ENCODE assay signal across 2 cellular contexts in genomic region chr13:81080911-81081454, GRCh38.
TF ChIP-seq lines count a peak whose summit lies in the region.

No MANE protein-coding gene starts in this region.

TF ChIP-seq in SK-N-SH treated with all-trans-retinoic acid at 6 μM for 48 hours, 23 proteins besides CTCF, POLR2A, EP300 and RAD21 (continued from another document):
- TF ChIP-seq ZNF70 (CRISPR knock-in tag; IDR thresholded peaks at IDR 0.05) = no peak
- TF ChIP-seq, protein P1, sequence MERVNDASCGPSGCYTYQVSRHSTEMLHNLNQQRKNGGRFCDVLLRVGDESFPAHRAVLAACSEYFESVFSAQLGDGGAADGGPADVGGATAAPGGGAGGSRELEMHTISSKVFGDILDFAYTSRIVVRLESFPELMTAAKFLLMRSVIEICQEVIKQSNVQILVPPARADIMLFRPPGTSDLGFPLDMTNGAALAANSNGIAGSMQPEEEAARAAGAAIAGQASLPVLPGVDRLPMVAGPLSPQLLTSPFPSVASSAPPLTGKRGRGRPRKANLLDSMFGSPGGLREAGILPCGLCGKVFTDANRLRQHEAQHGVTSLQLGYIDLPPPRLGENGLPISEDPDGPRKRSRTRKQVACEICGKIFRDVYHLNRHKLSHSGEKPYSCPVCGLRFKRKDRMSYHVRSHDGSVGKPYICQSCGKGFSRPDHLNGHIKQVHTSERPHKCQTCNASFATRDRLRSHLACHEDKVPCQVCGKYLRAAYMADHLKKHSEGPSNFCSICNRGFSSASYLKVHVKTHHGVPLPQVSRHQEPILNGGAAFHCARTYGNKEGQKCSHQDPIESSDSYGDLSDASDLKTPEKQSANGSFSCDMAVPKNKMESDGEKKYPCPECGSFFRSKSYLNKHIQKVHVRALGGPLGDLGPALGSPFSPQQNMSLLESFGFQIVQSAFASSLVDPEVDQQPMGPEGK (CRISPR knock-in tag; IDR thresholded peaks at IDR 0.05; ENCODE audit: borderline replicate concordance) = peak; percentile 88
- TF ChIP-seq RARB (CRISPR knock-in tag; IDR thresholded peaks at IDR 0.05) = no peak
- peak; percentile 35; the same call in 1 of the 2 replicates for TF ChIP-seq TCF4 (CRISPR knock-in tag; IDR thresholded peaks at IDR 0.05; ENCODE audit: borderline replicate concordance)
- TF ChIP-seq TSHZ2 (CRISPR knock-in tag; IDR thresholded peaks at IDR 0.05) = no peak
- TF ChIP-seq GLIS3 (CRISPR knock-in tag; IDR thresholded peaks at IDR 0.05) = no peak
- TF ChIP-seq ZNF8 (CRISPR knock-in tag; IDR thresholded peaks at IDR 0.05) = no peak
- no peak for TF ChIP-seq ZFP30 (CRISPR knock-in tag; IDR thresholded peaks at IDR 0.05)
- TF ChIP-seq POU6F1 (CRISPR knock-in tag; IDR thresholded peaks at IDR 0.05; ENCODE audit: borderline replicate concordance, low read depth) = no peak
- TF ChIP-seq OSR1 (CRISPR knock-in tag; IDR thresholded peaks at IDR 0.05) = no peak
- TF ChIP-seq SNAI2 (CRISPR knock-in tag; IDR thresholded peaks at IDR 0.05) = no peak
- TF ChIP-seq ZC3H10 (CRISPR knock-in tag; IDR thresholded peaks at IDR 0.05) = peak; percentile 64

TF ChIP-seq in SK-N-SH, 30 proteins besides CTCF, POLR2A, EP300 and RAD21 (continued from another document):
- no peak for TF ChIP-seq MEF2A (IDR thresholded peaks at IDR 0.05; ENCODE audit: borderline replicate concordance, low read depth)
- TF ChIP-seq RXRA (IDR thresholded peaks at IDR 0.05; ENCODE audit: borderline replicate concordance, low read depth) = no peak
- TF ChIP-seq YY1 (IDR thresholded peaks at IDR 0.05; ENCODE audit: low read depth) = no peak
- no peak for TF ChIP-seq NRF1 (IDR thresholded peaks at IDR 0.05; ENCODE audit: low read depth, low read length)
- TF ChIP-seq RCOR1 (IDR thresholded peaks at IDR 0.05; ENCODE audit: low read length) = no peak
- no peak for TF ChIP-seq TAF1 (IDR thresholded peaks at IDR 0.05; ENCODE audit: borderline replicate concordance, low read depth, low read length)
- TF ChIP-seq, protein P2, sequence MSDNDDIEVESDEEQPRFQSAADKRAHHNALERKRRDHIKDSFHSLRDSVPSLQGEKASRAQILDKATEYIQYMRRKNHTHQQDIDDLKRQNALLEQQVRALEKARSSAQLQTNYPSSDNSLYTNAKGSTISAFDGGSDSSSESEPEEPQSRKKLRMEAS (IDR thresholded peaks at IDR 0.05; ENCODE audit: low read depth) = no peak
